ENCODE assay signal across 19 cellular contexts in the genomic region with DNA sequence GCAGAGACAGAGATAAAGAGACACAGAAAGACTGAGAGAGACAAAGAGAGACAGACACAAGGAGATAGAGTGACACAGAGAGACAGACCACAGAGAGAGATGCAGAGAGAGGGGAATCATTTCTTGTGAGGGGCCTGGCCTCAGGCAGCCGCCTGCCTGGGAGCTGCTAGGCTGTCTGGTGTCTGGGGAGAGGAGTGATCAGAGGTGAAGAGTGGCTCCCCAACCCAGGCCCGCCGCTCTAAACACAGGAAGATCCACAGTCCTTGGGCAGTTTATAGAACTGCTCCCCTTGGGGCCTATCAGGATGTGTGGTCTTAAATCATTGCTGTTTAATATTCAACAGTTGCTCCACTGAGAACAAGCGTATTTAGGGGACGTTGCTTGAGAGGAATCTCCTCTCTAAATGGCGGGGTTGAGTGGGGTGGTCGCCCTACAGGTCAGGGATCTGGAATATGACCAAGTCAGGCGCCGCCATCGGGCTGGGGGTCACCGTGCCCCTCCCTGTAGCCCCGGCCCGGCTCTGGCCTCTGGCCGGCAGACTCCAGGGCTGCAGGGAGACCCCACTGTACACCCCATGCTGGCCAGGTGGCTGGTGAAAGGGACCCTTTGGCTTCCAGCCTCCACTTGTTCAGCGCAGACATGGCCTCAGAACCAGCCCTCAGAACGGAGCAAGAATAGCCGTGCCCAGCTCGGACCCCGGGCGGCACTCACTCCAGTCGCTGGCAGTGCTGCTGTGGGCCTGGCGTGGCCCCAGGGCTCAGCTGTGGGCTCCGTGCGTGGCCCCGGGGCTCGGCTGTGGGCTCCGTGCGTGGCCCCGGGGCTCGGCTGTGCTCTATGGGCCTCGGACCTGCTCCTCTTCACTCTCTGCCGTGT.
"Had no signal": no experiment of that assay in that cellular context is flagged by ENCODE, and none has a peak within 500 bp of the region (broad histone marks: within the 10 kb centered on the region; RNA-seq: fewer than 3 reads in every experiment).

No MANE protein-coding gene starts in this region.

- H3K9me3 ChIP-seq: neutrophil, ovary, psoas muscle, right atrium auricular region, transverse colon had no signal

- H3K27ac Mint-ChIP-seq: activated CD4-positive, alpha-beta memory T cell treated with anti-CD3 and anti-CD28 coated beads for 36 hours; natural killer cell treated with Interleukin-12 subunit alpha and Interleukin-12 subunit beta and Interleukin-15 and Interleukin-18, amount 100 ng/mL, for 72 hours had no signal

- DNase-seq: activated CD4-positive, alpha-beta memory T cell treated with anti-CD3 and anti-CD28 coated beads for 36 hours; activated CD4-positive, alpha-beta T cell treated with anti-CD3 and anti-CD28 coated beads for 4 hours; activated CD4-positive, CD25-positive, alpha-beta regulatory T cell; activated naive CD4-positive, alpha-beta T cell treated with Interleukin-2 at 50 U/mL for 16 hours; activated T-cell treated with anti-CD3 and anti-CD28 coated beads, Interleukin-2, amount 50 U/mL, for 48 hours; amygdala; dermis blood vessel endothelial cell; effector CD8-positive, alpha-beta T cell; foreskin keratinocyte; hippocampal formation; left ventricle myocardium superior; ovary; psoas muscle; stimulated activated CD4-positive, alpha-beta T cell treated with anti-CD3 and anti-CD28 coated beads, Interleukin-12 subunit alpha, Interleukin-12 subunit beta, amount 100 ng/mL, for 4 hours; stimulated activated CD4-positive, alpha-beta T cell treated with anti-CD3 and anti-CD28 coated beads, Interleukin-4, amount 100 ng/mL, for 4 hours; transverse colon had no signal

- H3K36me3 ChIP-seq: neutrophil, ovary, right atrium auricular region, transverse colon had no signal

- H3K36me3 Mint-ChIP-seq: activated CD4-positive, alpha-beta memory T cell treated with anti-CD3 and anti-CD28 coated beads for 36 hours; natural killer cell treated with Interleukin-12 subunit alpha and Interleukin-12 subunit beta and Interleukin-15 and Interleukin-18, amount 100 ng/mL, for 72 hours had no signal

- H3K4me1 ChIP-seq: foreskin keratinocyte, psoas muscle, right atrium auricular region had no signal

- H3K27ac ChIP-seq: foreskin keratinocyte, neutrophil, ovary, psoas muscle, right atrium auricular region, transverse colon had no signal

- H3K4me3 ChIP-seq: ovary, psoas muscle, right atrium auricular region, transverse colon had no signal

- H3K27me3 ChIP-seq: foreskin keratinocyte, neutrophil, ovary, right atrium auricular region, transverse colon had no signal

- H3K27me3 Mint-ChIP-seq: activated CD4-positive, alpha-beta memory T cell treated with anti-CD3 and anti-CD28 coated beads for 36 hours; natural killer cell treated with Interleukin-12 subunit alpha and Interleukin-12 subunit beta and Interleukin-15 and Interleukin-18, amount 100 ng/mL, for 72 hours had no signal

- ATAC-seq: foreskin keratinocyte; left ventricle myocardium superior; natural killer cell treated with Interleukin-12 subunit alpha and Interleukin-12 subunit beta and Interleukin-15 and Interleukin-18, amount 100 ng/mL, for 72 hours; psoas muscle had no signal

- H3K9me3 Mint-ChIP-seq: activated CD4-positive, alpha-beta memory T cell treated with anti-CD3 and anti-CD28 coated beads for 36 hours had no signal

- H3K4me3 Mint-ChIP-seq: activated CD4-positive, alpha-beta memory T cell treated with anti-CD3 and anti-CD28 coated beads for 36 hours; natural killer cell treated with Interleukin-12 subunit alpha and Interleukin-12 subunit beta and Interleukin-15 and Interleukin-18, amount 100 ng/mL, for 72 hours had no signal
